In the genomic region with DNA sequence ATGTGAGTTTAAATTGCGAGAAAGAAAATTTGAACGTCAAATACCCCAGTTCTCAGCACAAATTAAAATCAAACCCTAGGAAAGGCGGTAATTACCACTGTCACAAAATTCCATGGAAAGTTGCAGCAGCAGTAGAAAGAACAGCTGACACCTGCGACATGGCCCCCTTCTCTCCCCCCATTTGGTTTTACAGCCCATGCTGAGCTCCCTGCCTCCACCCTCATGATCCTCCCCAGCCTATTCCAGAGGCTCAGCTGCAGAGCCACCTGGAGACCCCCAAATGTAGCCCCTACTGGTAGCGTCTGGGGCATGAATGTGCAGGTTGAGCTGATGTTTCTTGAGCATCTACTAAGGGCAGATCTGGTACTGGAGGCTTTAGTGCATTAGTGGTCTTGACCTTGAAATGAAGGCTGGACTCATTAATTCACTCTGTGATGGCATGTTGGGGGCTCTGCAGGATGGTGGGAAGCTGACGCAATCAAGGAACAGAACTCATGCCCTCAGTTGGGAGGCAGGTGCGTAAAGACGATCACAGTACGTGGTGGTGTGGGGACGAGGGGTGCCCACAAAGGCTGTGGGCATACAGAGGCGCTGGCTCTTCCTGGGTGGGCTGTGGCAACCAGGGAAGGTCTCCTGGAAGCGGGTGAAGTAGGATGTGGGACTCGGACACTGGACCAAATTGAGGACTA, we compare ENCODE assay signal across 21 cellular contexts. TPM values are rescaled to one million over a fixed set of nuclear protein-coding genes. Genes with fewer than 3 reads are reported as not detected.
A peak's percentile ranks its signal among the peaks of the same experiment; 100 is the strongest.
DNase-seq lines count a peak whose midpoint lies in the region; ATAC-seq, FAIRE-seq and TF ChIP-seq lines count a peak whose summit lies in the region.
"Had no signal": no experiment of that assay in that cellular context is flagged by ENCODE, and none has a peak within 500 bp of the region (broad histone marks: within the 10 kb centered on the region; RNA-seq: fewer than 3 reads in every experiment).

No MANE protein-coding gene starts in this region.

- DNase-seq in Right ventricle myocardium superior (peak; percentile 9), cardiac septum (ENCODE audit: low spot score) (no peak), GM12892 (ENCODE audit: insufficient read length) (no peak), upper lobe of right lung (no peak), COLO668 (lab: John Stamatoyannopoulos, UW; ENCODE audit: unreplicated experiment) (no peak)
- DNase-seq: CD4-positive, alpha-beta T cell; CD8-positive, alpha-beta T cell; COR-L47; DMS 273 treated with DMSO at 0.1 percent for 48 hours; DMS153; DMS53; DMS79; DND-41; EL; GDM1 had no signal

- H3K27ac ChIP-seq in angular gyrus (ENCODE audit: low read depth, low read length) = peak overlapping the region; percentile 4
- no peak overlapping the region for H3K27ac ChIP-seq in upper lobe of right lung
- H3K27ac ChIP-seq: 22Rv1; A549; BLaER1 treated with 17β-estradiol and CSF1 and Interleukin-3, amounts not matched to agents 10 nM and 100 nM; C4-2B had no signal

- H3K36me3 ChIP-seq in upper lobe of right lung = no peaks in the 10 kb centered on the region

- H3K4me1 ChIP-seq in upper lobe of right lung = peaks cover 8% of the 10 kb centered on the region

- ATAC-seq in Right ventricle myocardium superior (ENCODE audit: poor library complexity) (no peak), upper lobe of right lung (no peak)
- ATAC-seq: CD8-positive, alpha-beta T cell; GM12878 had no signal

- intact Hi-C loops in Right ventricle myocardium superior (cut with DNase I) = no loop called here
- intact Hi-C loops in cardiac septum (cut with DNase I) = no loop called here
- intact Hi-C loops in upper lobe of right lung (cut with DNase I) = no loop called here

- 0 out of 2 replicates have a peak, but pooled peaks have one; percentile 29 for TF ChIP-seq POLR2A in GM12892 (IDR thresholded peaks at IDR 0.05; ENCODE audit: low read depth, low read length)

- no peak overlapping the region for H3K4me3 ChIP-seq in upper lobe of right lung
- H3K4me3 ChIP-seq: A549; BLaER1 treated with 17β-estradiol and CSF1 and Interleukin-3, amounts not matched to agents 10 nM and 100 nM; GM12878 had no signal

- TF ChIP-seq CTCF in upper lobe of right lung (IDR thresholded peaks at IDR 0.05) = no peak

- no peaks in the 10 kb centered on the region for H3K9me3 ChIP-seq in upper lobe of right lung
- H3K9me3 ChIP-seq: A549 had no signal

- FAIRE-seq in GM12892 (lab: Jason Lieb, UNC) = no peak
- FAIRE-seq: A549, GM12878 had no signal

- no peaks in the 10 kb centered on the region for H3K27me3 ChIP-seq in upper lobe of right lung
- H3K27me3 ChIP-seq: BLaER1 treated with 17β-estradiol and CSF1 and Interleukin-3, amounts not matched to agents 10 nM and 100 nM had no signal

RNA-seq across cellular contexts. Expression of gene PRKCD, which starts 39.6 kb away (rescaled TPM):
- total RNA-seq in Right ventricle myocardium superior = 15.3 TPM
- total RNA-seq in cardiac septum = 10.6 TPM
- 46.9 TPM for polyA plus RNA-seq in GM12892 (2012; ENCODE audit: missing spikeins)
- 78.4 TPM for total RNA-seq in upper lobe of right lung

RNA-seq across cellular contexts. Expression of gene TKT, which starts 55.2 kb away (rescaled TPM):
- total RNA-seq in Right ventricle myocardium superior (43.6 TPM), cardiac septum (34.6 TPM), upper lobe of right lung (432 TPM)
- polyA plus RNA-seq in GM12892 (2012; ENCODE audit: missing spikeins) = 126 TPM
